22 cellular contexts compared by ENCODE assay signal in the genomic region with DNA sequence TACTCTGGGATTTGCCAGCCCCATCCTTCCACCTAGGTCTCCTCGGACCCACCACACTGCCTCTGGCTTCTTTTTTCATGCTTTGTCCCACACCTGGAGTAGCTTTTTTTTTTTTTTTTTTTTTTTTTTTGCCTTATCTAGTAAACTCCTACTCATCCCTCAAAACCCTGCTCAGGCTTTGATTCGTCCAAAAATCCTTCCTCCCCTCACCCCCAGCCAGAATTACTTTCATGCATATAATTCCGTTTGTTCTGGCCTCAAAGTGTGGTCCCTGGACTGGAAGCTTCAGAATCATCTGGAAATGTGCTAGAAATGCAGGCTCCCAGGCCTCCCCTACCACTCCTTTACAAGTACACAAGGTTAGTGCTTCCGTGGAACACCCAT.
"Had no signal": no experiment of that assay in that cellular context is flagged by ENCODE, and none has a peak within 500 bp of the region (broad histone marks: within the 10 kb centered on the region; RNA-seq: fewer than 3 reads in every experiment).

No MANE protein-coding gene starts in this region.

- H3K79me2 ChIP-seq: parathyroid adenoma had no signal

- ATAC-seq: activated CD8-positive, alpha-beta T cell treated with anti-CD3 and anti-CD28 coated beads, Interleukin-2, amount 10 ng/mL, durations not matched to agents 7 days and 5 days; activated naive CD4-positive, alpha-beta T cell treated with anti-CD3 and anti-CD28 coated beads, Interleukin-2, amount 50 U/mL, for 72 hours; left ventricle myocardium superior; stimulated activated effector memory CD8-positive, alpha-beta T cell treated with anti-CD3 and anti-CD28 coated beads, Interleukin-12 subunit alpha, Interleukin-12 subunit beta, amount 100 ng/mL, for 72 hours; stimulated activated naive CD8-positive, alpha-beta T cell treated with anti-CD3 and anti-CD28 coated beads, Interleukin-15, amount 100 ng/mL, for 72 hours had no signal

- H3K27ac ChIP-seq: brain microvascular endothelial cell, parathyroid adenoma, SJCRH30, upper lobe of left lung had no signal

- H3K9ac ChIP-seq: parathyroid adenoma had no signal

- H3K36me3 ChIP-seq: brain microvascular endothelial cell, esophagus muscularis mucosa, SJCRH30, suprapubic skin, upper lobe of left lung had no signal

- H3K27me3 ChIP-seq: brain microvascular endothelial cell, esophagus muscularis mucosa, SJCRH30, suprapubic skin, upper lobe of left lung had no signal

- H3K36me3 Mint-ChIP-seq: naive B cell; stimulated activated effector memory CD8-positive, alpha-beta T cell treated with anti-CD3 and anti-CD28 coated beads, Interleukin-12 subunit alpha, Interleukin-12 subunit beta, amount 100 ng/mL, for 72 hours had no signal

- H3K4me1 Mint-ChIP-seq: activated B cell treated with CpG ODN at 0.5 μM for 24 hours; stimulated activated effector memory CD8-positive, alpha-beta T cell treated with anti-CD3 and anti-CD28 coated beads, Interleukin-12 subunit alpha, Interleukin-12 subunit beta, amount 100 ng/mL, for 72 hours had no signal

- DNase-seq: activated B cell treated with CpG ODN at 0.5 μM for 24 hours; activated CD4-positive, alpha-beta T cell treated with anti-CD3 and anti-CD28 coated beads for 48 hours; activated CD8-positive, alpha-beta T cell treated with anti-CD3 and anti-CD28 coated beads, Interleukin-2, amount 10 ng/mL, durations not matched to agents 7 days and 5 days; activated T-cell treated with anti-CD3 and anti-CD28 coated beads, Interleukin-2, amount 50 U/mL, for 1 hour; aorta; brain microvascular endothelial cell; caudate nucleus; hypothalamus; left ventricle myocardium superior; naive B cell; right cardiac atrium; SJCRH30; stimulated activated CD4-positive, alpha-beta T cell treated with anti-CD3 and anti-CD28 coated beads, Interleukin-2, amount 100 ng/mL, for 24 hours; stimulated activated naive CD8-positive, alpha-beta T cell treated with anti-CD3 and anti-CD28 coated beads, Interleukin-15, amount 100 ng/mL, for 72 hours; T-helper 9 cell had no signal

- H3K4me3 ChIP-seq: esophagus muscularis mucosa, SJCRH30, skin epidermis, suprapubic skin, upper lobe of left lung had no signal

- H3K9me3 ChIP-seq: esophagus muscularis mucosa, SJCRH30, suprapubic skin, upper lobe of left lung had no signal

- H3K27ac Mint-ChIP-seq: activated B cell treated with CpG ODN at 0.5 μM for 24 hours; activated CD8-positive, alpha-beta T cell treated with anti-CD3 and anti-CD28 coated beads, Interleukin-2, amount 10 ng/mL, durations not matched to agents 7 days and 5 days; stimulated activated effector memory CD8-positive, alpha-beta T cell treated with anti-CD3 and anti-CD28 coated beads, Interleukin-12 subunit alpha, Interleukin-12 subunit beta, amount 100 ng/mL, for 72 hours; stimulated activated naive CD8-positive, alpha-beta T cell treated with anti-CD3 and anti-CD28 coated beads, Interleukin-15, amount 100 ng/mL, for 72 hours had no signal

- H3K4me1 ChIP-seq: parathyroid adenoma, SJCRH30 had no signal

- H2AFZ ChIP-seq: parathyroid adenoma had no signal

- H3K27me3 Mint-ChIP-seq: activated B cell treated with CpG ODN at 0.5 μM for 24 hours; naive B cell; stimulated activated naive CD8-positive, alpha-beta T cell treated with anti-CD3 and anti-CD28 coated beads, Interleukin-15, amount 100 ng/mL, for 72 hours had no signal

- H3K9me3 Mint-ChIP-seq: activated naive CD4-positive, alpha-beta T cell treated with anti-CD3 and anti-CD28 coated beads, Interleukin-2, amount 50 U/mL, for 72 hours; stimulated activated effector memory CD8-positive, alpha-beta T cell treated with anti-CD3 and anti-CD28 coated beads, Interleukin-12 subunit alpha, Interleukin-12 subunit beta, amount 100 ng/mL, for 72 hours had no signal

- H3K4me3 Mint-ChIP-seq: activated B cell treated with CpG ODN at 0.5 μM for 24 hours; activated CD8-positive, alpha-beta T cell treated with anti-CD3 and anti-CD28 coated beads, Interleukin-2, amount 10 ng/mL, durations not matched to agents 7 days and 5 days; naive B cell; stimulated activated effector memory CD8-positive, alpha-beta T cell treated with anti-CD3 and anti-CD28 coated beads, Interleukin-12 subunit alpha, Interleukin-12 subunit beta, amount 100 ng/mL, for 72 hours; stimulated activated naive CD8-positive, alpha-beta T cell treated with anti-CD3 and anti-CD28 coated beads, Interleukin-15, amount 100 ng/mL, for 72 hours had no signal
